1 cellular context compared by ENCODE assay signal in the genomic region with DNA sequence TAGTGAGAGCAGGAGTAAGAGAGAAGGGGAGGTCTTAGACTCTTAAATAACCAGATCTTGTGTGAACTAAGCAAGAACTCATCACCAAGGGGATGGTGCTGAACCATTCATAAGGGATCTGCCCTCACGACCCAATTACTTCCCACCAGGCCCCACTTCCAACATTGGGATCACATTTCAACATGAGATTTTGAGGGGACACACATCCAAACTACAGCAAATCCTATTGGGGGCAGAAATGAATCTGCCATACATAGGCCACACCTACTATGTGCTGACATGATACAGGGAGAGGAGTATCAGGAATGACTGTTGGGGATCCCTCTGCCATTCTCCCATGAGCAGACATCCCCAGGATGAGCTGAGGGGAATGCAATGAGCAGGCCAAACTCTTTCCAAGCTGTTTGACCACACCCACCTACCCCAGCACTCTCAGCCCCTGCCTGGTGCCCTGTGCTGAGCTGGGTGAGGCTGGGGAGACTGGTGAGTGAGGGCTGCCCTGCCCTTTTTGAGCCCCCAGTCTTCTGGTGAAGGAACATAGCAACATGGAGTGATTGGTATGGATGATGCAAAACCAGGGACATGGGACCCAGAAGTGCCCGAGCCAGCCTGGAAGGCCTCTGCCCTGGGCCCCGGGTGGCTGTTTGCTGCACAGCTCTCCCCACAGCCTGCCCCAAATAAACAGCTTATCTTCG.
TF ChIP-seq lines count a peak whose summit lies in the region.

No MANE protein-coding gene starts in this region.

TF ChIP-seq in liver, 16 proteins besides CTCF, POLR2A, EP300 and RAD21 (continued from another document):
- TF ChIP-seq, protein P1, sequence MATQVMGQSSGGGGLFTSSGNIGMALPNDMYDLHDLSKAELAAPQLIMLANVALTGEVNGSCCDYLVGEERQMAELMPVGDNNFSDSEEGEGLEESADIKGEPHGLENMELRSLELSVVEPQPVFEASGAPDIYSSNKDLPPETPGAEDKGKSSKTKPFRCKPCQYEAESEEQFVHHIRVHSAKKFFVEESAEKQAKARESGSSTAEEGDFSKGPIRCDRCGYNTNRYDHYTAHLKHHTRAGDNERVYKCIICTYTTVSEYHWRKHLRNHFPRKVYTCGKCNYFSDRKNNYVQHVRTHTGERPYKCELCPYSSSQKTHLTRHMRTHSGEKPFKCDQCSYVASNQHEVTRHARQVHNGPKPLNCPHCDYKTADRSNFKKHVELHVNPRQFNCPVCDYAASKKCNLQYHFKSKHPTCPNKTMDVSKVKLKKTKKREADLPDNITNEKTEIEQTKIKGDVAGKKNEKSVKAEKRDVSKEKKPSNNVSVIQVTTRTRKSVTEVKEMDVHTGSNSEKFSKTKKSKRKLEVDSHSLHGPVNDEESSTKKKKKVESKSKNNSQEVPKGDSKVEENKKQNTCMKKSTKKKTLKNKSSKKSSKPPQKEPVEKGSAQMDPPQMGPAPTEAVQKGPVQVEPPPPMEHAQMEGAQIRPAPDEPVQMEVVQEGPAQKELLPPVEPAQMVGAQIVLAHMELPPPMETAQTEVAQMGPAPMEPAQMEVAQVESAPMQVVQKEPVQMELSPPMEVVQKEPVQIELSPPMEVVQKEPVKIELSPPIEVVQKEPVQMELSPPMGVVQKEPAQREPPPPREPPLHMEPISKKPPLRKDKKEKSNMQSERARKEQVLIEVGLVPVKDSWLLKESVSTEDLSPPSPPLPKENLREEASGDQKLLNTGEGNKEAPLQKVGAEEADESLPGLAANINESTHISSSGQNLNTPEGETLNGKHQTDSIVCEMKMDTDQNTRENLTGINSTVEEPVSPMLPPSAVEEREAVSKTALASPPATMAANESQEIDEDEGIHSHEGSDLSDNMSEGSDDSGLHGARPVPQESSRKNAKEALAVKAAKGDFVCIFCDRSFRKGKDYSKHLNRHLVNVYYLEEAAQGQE (IDR thresholded peaks at IDR 0.05), result no peak
- TF ChIP-seq SP1 (IDR thresholded peaks at IDR 0.05) (no peak), YY1 (IDR thresholded peaks at IDR 0.05) (no peak), EGR1 (IDR thresholded peaks at IDR 0.05; ENCODE audit: low read depth in 2 of 2) (no peak), RXRA (IDR thresholded peaks at IDR 0.05) (no peak), TAF1 (conservative IDR thresholded peaks at IDR 0.05) (no peak), JUND (IDR thresholded peaks at IDR 0.05) (no peak), FOXA1 (IDR thresholded peaks at IDR 0.05) (no peak), NR2F2 (IDR thresholded peaks at IDR 0.05) (no peak)
- TF ChIP-seq, protein P2, sequence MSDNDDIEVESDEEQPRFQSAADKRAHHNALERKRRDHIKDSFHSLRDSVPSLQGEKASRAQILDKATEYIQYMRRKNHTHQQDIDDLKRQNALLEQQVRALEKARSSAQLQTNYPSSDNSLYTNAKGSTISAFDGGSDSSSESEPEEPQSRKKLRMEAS (IDR thresholded peaks at IDR 0.05), result no peak
- TF ChIP-seq, protein P3, sequence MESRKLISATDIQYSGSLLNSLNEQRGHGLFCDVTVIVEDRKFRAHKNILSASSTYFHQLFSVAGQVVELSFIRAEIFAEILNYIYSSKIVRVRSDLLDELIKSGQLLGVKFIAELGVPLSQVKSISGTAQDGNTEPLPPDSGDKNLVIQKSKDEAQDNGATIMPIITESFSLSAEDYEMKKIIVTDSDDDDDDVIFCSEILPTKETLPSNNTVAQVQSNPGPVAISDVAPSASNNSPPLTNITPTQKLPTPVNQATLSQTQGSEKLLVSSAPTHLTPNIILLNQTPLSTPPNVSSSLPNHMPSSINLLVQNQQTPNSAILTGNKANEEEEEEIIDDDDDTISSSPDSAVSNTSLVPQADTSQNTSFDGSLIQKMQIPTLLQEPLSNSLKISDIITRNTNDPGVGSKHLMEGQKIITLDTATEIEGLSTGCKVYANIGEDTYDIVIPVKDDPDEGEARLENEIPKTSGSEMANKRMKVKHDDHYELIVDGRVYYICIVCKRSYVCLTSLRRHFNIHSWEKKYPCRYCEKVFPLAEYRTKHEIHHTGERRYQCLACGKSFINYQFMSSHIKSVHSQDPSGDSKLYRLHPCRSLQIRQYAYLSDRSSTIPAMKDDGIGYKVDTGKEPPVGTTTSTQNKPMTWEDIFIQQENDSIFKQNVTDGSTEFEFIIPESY (IDR thresholded peaks at IDR 0.05), result no peak
- TF ChIP-seq, protein P4, sequence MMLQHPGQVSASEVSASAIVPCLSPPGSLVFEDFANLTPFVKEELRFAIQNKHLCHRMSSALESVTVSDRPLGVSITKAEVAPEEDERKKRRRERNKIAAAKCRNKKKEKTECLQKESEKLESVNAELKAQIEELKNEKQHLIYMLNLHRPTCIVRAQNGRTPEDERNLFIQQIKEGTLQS (IDR thresholded peaks at IDR 0.05), result no peak
